1 cellular context compared by ENCODE assay signal in the genomic region with DNA sequence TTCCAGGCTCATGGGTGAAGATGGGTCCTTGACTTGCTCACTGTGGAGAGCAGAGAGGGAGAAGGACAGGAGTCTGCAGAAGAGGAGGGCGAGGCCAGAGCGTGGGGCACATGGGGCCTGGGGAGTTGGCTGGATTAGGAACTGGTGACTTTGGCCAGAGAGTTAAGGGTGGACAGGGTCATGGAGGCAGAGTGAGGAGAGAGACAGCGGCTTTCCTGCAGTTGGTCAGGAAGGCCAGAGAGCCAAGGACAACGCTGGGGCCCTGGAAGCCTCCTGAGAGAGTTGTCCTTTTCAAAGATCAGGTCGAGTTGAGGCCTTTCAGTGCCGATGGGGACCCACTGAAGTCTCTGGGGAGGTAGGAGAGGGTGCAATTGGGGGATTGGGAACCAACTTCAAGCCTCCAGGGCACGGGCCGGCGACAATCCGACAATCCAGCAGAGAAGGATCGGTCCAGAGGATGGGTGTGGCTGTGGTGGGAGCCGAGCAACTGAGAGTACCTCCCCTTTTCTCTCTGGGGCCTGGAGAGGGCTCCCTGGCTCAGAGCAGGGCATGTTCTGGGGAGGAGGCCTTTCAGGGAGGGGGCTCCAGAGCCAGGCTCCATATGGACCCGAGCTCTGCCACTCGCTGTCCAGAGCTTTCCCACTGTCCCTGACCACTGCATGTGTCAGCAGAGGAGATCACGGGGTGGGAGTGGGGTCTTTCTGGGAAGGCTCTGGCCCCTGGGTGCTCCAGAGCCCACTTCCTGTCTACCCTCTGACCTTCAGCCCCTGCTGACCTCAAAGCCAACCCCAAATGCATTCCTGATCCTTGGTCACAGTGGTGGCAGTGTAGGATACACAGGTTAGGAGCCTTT.
A peak's percentile ranks its signal among the peaks of the same experiment; 100 is the strongest.
TF ChIP-seq lines count a peak whose summit lies in the region.

No MANE protein-coding gene starts in this region.

TF ChIP-seq in HepG2, 621 proteins besides CTCF, POLR2A, EP300 and RAD21 (continues in another document):
- TF ChIP-seq NFKB2 (CRISPR knock-in tag; IDR thresholded peaks at IDR 0.05; ENCODE audit: borderline replicate concordance) (0 out of 2 replicates have a peak, but pooled peaks have one; percentile 25), MAZ (IDR thresholded peaks at IDR 0.05; ENCODE audit: borderline replicate concordance, low read depth, low read length) (no peak), MAZ (CRISPR knock-in tag; IDR thresholded peaks at IDR 0.05; ENCODE audit: low read depth) (peak; percentile 62; the same call in 1 of the 2 replicates), PCBP1 (IDR thresholded peaks at IDR 0.05; ENCODE audit: borderline replicate concordance, low read depth, low read length) (no peak), CREM (IDR thresholded peaks at IDR 0.05) (peak; percentile 20; the same call in 1 of the 2 replicates), CREM (CRISPR knock-in tag; IDR thresholded peaks at IDR 0.05) (no peak), ZMYM2 (CRISPR knock-in tag; IDR thresholded peaks at IDR 0.05) (0 out of 2 replicates have a peak, but pooled peaks have one; percentile 48), SOX6 (IDR thresholded peaks at IDR 0.05) (no peak), SOX6 (CRISPR knock-in tag; IDR thresholded peaks at IDR 0.05) (0 out of 2 replicates have a peak, but pooled peaks have one; percentile 14), KDM5B (CRISPR knock-in tag; IDR thresholded peaks at IDR 0.05; ENCODE audit: borderline replicate concordance) (peak; percentile 44; the same call in 1 of the 2 replicates), PHF21A (CRISPR knock-in tag; IDR thresholded peaks at IDR 0.05) (peak; percentile 19; the same call in 1 of the 2 replicates), TARDBP (CRISPR knock-in tag; IDR thresholded peaks at IDR 0.05) (peak; percentile 38; the same call in 1 of the 2 replicates), ZBTB7A (CRISPR knock-in tag; IDR thresholded peaks at IDR 0.05) (peak; percentile 88), ZNF441 (CRISPR knock-in tag; IDR thresholded peaks at IDR 0.05; ENCODE audit: borderline replicate concordance) (no peak), ZMYM4 (CRISPR knock-in tag; IDR thresholded peaks at IDR 0.05) (peak; percentile 5; the same call in 1 of the 2 replicates), SAP130 (CRISPR knock-in tag; IDR thresholded peaks at IDR 0.05; ENCODE audit: low read depth) (peak; percentile 12; the same call in 1 of the 2 replicates), ZSCAN31 (CRISPR knock-in tag; IDR thresholded peaks at IDR 0.05; ENCODE audit: low read depth) (0 out of 2 replicates have a peak, but pooled peaks have one; percentile 46), SOX5 (CRISPR knock-in tag; IDR thresholded peaks at IDR 0.05; ENCODE audit: borderline replicate concordance) (0 out of 2 replicates have a peak, but pooled peaks have one; percentile 7), GABPA (IDR thresholded peaks at IDR 0.05; ENCODE audit: low read depth, low read length) (no peak), GABPA (CRISPR knock-in tag; IDR thresholded peaks at IDR 0.05; ENCODE audit: low read depth) (peak; percentile 49; the same call in 1 of the 2 replicates), ZBTB38 (CRISPR knock-in tag; IDR thresholded peaks at IDR 0.05) (peak; percentile 64), WIZ (CRISPR knock-in tag; IDR thresholded peaks at IDR 0.05) (0 out of 2 replicates have a peak, but pooled peaks have one; percentile 29), HOXA5 (CRISPR knock-in tag; IDR thresholded peaks at IDR 0.05) (0 out of 2 replicates have a peak, but pooled peaks have one; percentile 27), TBX2 (CRISPR knock-in tag; IDR thresholded peaks at IDR 0.05; ENCODE audit: borderline replicate concordance) (peak; percentile 54; the same call in 1 of the 2 replicates), TAF1 (CRISPR knock-in tag; IDR thresholded peaks at IDR 0.05) (no peak), REXO4 (CRISPR knock-in tag; IDR thresholded peaks at IDR 0.05; ENCODE audit: borderline replicate concordance) (no peak), GATAD2A (CRISPR knock-in tag; IDR thresholded peaks at IDR 0.05) (0 out of 2 replicates have a peak, but pooled peaks have one; percentile 45), POLR2G (IDR thresholded peaks at IDR 0.05; ENCODE audit: low read depth, low read length) (0 out of 2 replicates have a peak, but pooled peaks have one; percentile 20), ZFX (CRISPR knock-in tag; IDR thresholded peaks at IDR 0.05; ENCODE audit: low read depth) (peak; percentile 31), FOXA3 (CRISPR knock-in tag; IDR thresholded peaks at IDR 0.05) (peak; percentile 26; the same call in 1 of the 2 replicates), TEAD3 (CRISPR knock-in tag; optimal IDR thresholded peaks at IDR 0.05; ENCODE audit: borderline replicate concordance) (peak; percentile 7), HNF4G (IDR thresholded peaks at IDR 0.05; ENCODE audit: borderline replicate concordance, low read depth, low read length) (0 out of 2 replicates have a peak, but pooled peaks have one; percentile 28), HNF4G (CRISPR knock-in tag; IDR thresholded peaks at IDR 0.05; ENCODE audit: borderline replicate concordance, low read depth) (no peak)
- TF ChIP-seq, protein P1, sequence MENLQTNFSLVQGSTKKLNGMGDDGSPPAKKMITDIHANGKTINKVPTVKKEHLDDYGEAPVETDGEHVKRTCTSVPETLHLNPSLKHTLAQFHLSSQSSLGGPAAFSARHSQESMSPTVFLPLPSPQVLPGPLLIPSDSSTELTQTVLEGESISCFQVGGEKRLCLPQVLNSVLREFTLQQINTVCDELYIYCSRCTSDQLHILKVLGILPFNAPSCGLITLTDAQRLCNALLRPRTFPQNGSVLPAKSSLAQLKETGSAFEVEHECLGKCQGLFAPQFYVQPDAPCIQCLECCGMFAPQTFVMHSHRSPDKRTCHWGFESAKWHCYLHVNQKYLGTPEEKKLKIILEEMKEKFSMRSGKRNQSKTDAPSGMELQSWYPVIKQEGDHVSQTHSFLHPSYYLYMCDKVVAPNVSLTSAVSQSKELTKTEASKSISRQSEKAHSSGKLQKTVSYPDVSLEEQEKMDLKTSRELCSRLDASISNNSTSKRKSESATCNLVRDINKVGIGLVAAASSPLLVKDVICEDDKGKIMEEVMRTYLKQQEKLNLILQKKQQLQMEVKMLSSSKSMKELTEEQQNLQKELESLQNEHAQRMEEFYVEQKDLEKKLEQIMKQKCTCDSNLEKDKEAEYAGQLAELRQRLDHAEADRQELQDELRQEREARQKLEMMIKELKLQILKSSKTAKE (CRISPR knock-in tag; IDR thresholded peaks at IDR 0.05; ENCODE audit: borderline replicate concordance), result peak; percentile 31; the same call in 1 of the 2 replicates
- TF ChIP-seq, protein P2, sequence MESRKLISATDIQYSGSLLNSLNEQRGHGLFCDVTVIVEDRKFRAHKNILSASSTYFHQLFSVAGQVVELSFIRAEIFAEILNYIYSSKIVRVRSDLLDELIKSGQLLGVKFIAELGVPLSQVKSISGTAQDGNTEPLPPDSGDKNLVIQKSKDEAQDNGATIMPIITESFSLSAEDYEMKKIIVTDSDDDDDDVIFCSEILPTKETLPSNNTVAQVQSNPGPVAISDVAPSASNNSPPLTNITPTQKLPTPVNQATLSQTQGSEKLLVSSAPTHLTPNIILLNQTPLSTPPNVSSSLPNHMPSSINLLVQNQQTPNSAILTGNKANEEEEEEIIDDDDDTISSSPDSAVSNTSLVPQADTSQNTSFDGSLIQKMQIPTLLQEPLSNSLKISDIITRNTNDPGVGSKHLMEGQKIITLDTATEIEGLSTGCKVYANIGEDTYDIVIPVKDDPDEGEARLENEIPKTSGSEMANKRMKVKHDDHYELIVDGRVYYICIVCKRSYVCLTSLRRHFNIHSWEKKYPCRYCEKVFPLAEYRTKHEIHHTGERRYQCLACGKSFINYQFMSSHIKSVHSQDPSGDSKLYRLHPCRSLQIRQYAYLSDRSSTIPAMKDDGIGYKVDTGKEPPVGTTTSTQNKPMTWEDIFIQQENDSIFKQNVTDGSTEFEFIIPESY (CRISPR knock-in tag; IDR thresholded peaks at IDR 0.05), result peak; percentile 33; the same call in 1 of the 2 replicates
- TF ChIP-seq, protein P3, sequence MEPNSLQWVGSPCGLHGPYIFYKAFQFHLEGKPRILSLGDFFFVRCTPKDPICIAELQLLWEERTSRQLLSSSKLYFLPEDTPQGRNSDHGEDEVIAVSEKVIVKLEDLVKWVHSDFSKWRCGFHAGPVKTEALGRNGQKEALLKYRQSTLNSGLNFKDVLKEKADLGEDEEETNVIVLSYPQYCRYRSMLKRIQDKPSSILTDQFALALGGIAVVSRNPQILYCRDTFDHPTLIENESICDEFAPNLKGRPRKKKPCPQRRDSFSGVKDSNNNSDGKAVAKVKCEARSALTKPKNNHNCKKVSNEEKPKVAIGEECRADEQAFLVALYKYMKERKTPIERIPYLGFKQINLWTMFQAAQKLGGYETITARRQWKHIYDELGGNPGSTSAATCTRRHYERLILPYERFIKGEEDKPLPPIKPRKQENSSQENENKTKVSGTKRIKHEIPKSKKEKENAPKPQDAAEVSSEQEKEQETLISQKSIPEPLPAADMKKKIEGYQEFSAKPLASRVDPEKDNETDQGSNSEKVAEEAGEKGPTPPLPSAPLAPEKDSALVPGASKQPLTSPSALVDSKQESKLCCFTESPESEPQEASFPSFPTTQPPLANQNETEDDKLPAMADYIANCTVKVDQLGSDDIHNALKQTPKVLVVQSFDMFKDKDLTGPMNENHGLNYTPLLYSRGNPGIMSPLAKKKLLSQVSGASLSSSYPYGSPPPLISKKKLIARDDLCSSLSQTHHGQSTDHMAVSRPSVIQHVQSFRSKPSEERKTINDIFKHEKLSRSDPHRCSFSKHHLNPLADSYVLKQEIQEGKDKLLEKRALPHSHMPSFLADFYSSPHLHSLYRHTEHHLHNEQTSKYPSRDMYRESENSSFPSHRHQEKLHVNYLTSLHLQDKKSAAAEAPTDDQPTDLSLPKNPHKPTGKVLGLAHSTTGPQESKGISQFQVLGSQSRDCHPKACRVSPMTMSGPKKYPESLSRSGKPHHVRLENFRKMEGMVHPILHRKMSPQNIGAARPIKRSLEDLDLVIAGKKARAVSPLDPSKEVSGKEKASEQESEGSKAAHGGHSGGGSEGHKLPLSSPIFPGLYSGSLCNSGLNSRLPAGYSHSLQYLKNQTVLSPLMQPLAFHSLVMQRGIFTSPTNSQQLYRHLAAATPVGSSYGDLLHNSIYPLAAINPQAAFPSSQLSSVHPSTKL (CRISPR knock-in tag; IDR thresholded peaks at IDR 0.05), result no peak; the same call in 1 of the 2 replicates
- TF ChIP-seq, protein P4, sequence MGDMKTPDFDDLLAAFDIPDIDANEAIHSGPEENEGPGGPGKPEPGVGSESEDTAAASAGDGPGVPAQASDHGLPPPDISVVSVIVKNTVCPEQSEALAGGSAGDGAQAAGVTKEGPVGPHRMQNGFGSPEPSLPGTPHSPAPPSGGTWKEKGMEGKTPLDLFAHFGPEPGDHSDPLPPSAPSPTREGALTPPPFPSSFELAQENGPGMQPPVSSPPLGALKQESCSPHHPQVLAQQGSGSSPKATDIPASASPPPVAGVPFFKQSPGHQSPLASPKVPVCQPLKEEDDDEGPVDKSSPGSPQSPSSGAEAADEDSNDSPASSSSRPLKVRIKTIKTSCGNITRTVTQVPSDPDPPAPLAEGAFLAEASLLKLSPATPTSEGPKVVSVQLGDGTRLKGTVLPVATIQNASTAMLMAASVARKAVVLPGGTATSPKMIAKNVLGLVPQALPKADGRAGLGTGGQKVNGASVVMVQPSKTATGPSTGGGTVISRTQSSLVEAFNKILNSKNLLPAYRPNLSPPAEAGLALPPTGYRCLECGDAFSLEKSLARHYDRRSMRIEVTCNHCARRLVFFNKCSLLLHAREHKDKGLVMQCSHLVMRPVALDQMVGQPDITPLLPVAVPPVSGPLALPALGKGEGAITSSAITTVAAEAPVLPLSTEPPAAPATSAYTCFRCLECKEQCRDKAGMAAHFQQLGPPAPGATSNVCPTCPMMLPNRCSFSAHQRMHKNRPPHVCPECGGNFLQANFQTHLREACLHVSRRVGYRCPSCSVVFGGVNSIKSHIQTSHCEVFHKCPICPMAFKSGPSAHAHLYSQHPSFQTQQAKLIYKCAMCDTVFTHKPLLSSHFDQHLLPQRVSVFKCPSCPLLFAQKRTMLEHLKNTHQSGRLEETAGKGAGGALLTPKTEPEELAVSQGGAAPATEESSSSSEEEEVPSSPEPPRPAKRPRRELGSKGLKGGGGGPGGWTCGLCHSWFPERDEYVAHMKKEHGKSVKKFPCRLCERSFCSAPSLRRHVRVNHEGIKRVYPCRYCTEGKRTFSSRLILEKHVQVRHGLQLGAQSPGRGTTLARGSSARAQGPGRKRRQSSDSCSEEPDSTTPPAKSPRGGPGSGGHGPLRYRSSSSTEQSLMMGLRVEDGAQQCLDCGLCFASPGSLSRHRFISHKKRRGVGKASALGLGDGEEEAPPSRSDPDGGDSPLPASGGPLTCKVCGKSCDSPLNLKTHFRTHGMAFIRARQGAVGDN (CRISPR knock-in tag; IDR thresholded peaks at IDR 0.05), result peak; percentile 86
- TF ChIP-seq, protein P5, sequence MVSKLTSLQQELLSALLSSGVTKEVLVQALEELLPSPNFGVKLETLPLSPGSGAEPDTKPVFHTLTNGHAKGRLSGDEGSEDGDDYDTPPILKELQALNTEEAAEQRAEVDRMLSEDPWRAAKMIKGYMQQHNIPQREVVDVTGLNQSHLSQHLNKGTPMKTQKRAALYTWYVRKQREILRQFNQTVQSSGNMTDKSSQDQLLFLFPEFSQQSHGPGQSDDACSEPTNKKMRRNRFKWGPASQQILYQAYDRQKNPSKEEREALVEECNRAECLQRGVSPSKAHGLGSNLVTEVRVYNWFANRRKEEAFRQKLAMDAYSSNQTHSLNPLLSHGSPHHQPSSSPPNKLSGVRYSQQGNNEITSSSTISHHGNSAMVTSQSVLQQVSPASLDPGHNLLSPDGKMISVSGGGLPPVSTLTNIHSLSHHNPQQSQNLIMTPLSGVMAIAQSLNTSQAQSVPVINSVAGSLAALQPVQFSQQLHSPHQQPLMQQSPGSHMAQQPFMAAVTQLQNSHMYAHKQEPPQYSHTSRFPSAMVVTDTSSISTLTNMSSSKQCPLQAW (CRISPR knock-in tag; IDR thresholded peaks at IDR 0.05), result 0 out of 2 replicates have a peak, but pooled peaks have one; percentile 20
- TF ChIP-seq, protein P6, sequence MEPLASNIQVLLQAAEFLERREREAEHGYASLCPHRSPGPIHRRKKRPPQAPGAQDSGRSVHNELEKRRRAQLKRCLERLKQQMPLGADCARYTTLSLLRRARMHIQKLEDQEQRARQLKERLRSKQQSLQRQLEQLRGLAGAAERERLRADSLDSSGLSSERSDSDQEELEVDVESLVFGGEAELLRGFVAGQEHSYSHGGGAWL (CRISPR knock-in tag; IDR thresholded peaks at IDR 0.05), result 0 out of 2 replicates have a peak, but pooled peaks have one; percentile 25
- TF ChIP-seq, protein P7, sequence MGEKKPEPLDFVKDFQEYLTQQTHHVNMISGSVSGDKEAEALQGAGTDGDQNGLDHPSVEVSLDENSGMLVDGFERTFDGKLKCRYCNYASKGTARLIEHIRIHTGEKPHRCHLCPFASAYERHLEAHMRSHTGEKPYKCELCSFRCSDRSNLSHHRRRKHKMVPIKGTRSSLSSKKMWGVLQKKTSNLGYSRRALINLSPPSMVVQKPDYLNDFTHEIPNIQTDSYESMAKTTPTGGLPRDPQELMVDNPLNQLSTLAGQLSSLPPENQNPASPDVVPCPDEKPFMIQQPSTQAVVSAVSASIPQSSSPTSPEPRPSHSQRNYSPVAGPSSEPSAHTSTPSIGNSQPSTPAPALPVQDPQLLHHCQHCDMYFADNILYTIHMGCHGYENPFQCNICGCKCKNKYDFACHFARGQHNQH (CRISPR knock-in tag; IDR thresholded peaks at IDR 0.05), result 0 out of 2 replicates have a peak, but pooled peaks have one; percentile 27
